Comparison of ENCODE assay signal across 12 cellular contexts in the genomic region with DNA sequence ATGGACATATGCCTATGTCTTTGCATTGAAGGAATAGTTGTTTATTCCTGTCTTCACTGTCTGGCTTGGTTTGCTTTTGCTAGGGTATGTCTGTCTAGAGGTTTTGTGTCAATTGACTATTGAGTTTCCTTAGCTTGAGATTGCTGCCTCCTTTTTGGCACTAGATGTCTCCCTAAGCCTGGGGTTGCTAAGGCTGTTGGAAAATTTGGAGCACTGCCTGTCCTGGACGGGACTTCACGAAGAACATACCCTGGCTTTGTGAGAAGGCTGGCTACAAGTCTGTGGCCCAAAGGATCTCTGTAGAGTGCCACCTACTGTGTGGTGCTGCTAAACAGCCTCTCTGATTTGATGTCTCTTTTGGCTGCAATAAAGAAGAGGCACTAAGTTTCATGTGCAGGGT.
DNase-seq lines count a peak whose midpoint lies in the region; ATAC-seq and TF ChIP-seq lines count a peak whose summit lies in the region.
"Had no signal": no experiment of that assay in that cellular context is flagged by ENCODE, and none has a peak within 500 bp of the region (broad histone marks: within the 10 kb centered on the region; RNA-seq: fewer than 3 reads in every experiment).

No MANE protein-coding gene starts in this region.

- H3K4me1 ChIP-seq in cardiac muscle cell (ENCODE audit: low read depth) (no peaks in the 10 kb centered on the region), testis (no peaks in the 10 kb centered on the region), suprapubic skin (no peaks in the 10 kb centered on the region)
- H3K4me1 ChIP-seq: vagina had no signal

- no peaks in the 10 kb centered on the region for H3K9me3 ChIP-seq in cardiac muscle cell (ENCODE audit: low read depth)
- no peaks in the 10 kb centered on the region for H3K9me3 ChIP-seq in SK-N-MC (ENCODE audit: low read depth, low read length)
- H3K9me3 ChIP-seq in testis = no peaks in the 10 kb centered on the region
- H3K9me3 ChIP-seq in suprapubic skin = no peaks in the 10 kb centered on the region
- H3K9me3 ChIP-seq: vagina had no signal

- TF ChIP-seq EP300 in suprapubic skin (IDR thresholded peaks at IDR 0.05) = no peak

- no peak overlapping the region for H3K9ac ChIP-seq in SK-N-MC (ENCODE audit: insufficient read length)

- no peak overlapping the region for H3K4me3 Mint-ChIP-seq in activated CD8-positive, alpha-beta T cell treated with anti-CD3 and anti-CD28 coated beads for 36 hours

- peaks cover 1% of the 10 kb centered on the region for H3K27me3 Mint-ChIP-seq in activated CD8-positive, alpha-beta T cell treated with anti-CD3 and anti-CD28 coated beads for 36 hours

- no peak for ATAC-seq in left cardiac atrium
- no peak for ATAC-seq in activated CD8-positive, alpha-beta T cell treated with anti-CD3 and anti-CD28 coated beads for 36 hours

- DNase-seq in cardiac muscle cell (ENCODE audit: low read depth in 1 of 2, low spot score in 1 of 2) = peak; percentile 10 to 34
- no peak for DNase-seq in left cardiac atrium
- peak; percentile 37 for DNase-seq in SK-N-MC (ENCODE audit: low read depth, low spot score)
- DNase-seq in iPS DF 19.7 (ENCODE audit: low read depth, low spot score) = peak; percentile 38
- DNase-seq in testis = peak; percentile 50
- DNase-seq in activated CD8-positive, alpha-beta T cell treated with anti-CD3 and anti-CD28 coated beads for 36 hours = no peak
- no peak for DNase-seq in NOMO-1 treated with dmso at 0.1 percent for 144 hours (lab: John Stamatoyannopoulos, UW; ENCODE audit: unreplicated experiment)
- no peak for DNase-seq in suprapubic skin (ENCODE audit: low spot score in 2 of 2)
- DNase-seq: amniotic stem cell, NCI-H187 treated with DMSO at 0.1 percent for 48 hours had no signal

- no peak overlapping the region for H3K27ac ChIP-seq in cardiac muscle cell
- H3K27ac ChIP-seq in SK-N-MC = no peak overlapping the region
- no peak overlapping the region for H3K27ac ChIP-seq in testis
- no peak overlapping the region for H3K27ac ChIP-seq in suprapubic skin
- H3K27ac ChIP-seq: epithelial cell of prostate, vagina had no signal

- H3K27ac Mint-ChIP-seq in activated CD8-positive, alpha-beta T cell treated with anti-CD3 and anti-CD28 coated beads for 36 hours = no peak overlapping the region

- H3K9me3 Mint-ChIP-seq in activated CD8-positive, alpha-beta T cell treated with anti-CD3 and anti-CD28 coated beads for 36 hours = no peaks in the 10 kb centered on the region

- 34% methylated on average over 2 of the region's 2 CpGs; no CpG with 5 or more reads in 1 of the 2 donors for WGBS in testis, 2 donors
- 6% methylated on average over 2 of the region's 2 CpGs for WGBS in suprapubic skin

- no peaks in the 10 kb centered on the region for H3K36me3 Mint-ChIP-seq in activated CD8-positive, alpha-beta T cell treated with anti-CD3 and anti-CD28 coated beads for 36 hours (ENCODE audit: low read depth)

- TF ChIP-seq CTCF in cardiac muscle cell (IDR thresholded peaks at IDR 0.05; ENCODE audit: low read depth, low read length) = no peak
- TF ChIP-seq CTCF in testis (IDR thresholded peaks at IDR 0.05) = no peak
- TF ChIP-seq CTCF in activated CD8-positive, alpha-beta T cell treated with anti-CD3 and anti-CD28 coated beads for 36 hours (IDR thresholded peaks at IDR 0.05) = no peak
- TF ChIP-seq CTCF in suprapubic skin (IDR thresholded peaks at IDR 0.05) = no peak

- H3K4me3 ChIP-seq in cardiac muscle cell (no peak overlapping the region), SK-N-MC (no peak overlapping the region), testis (no peak overlapping the region), suprapubic skin (no peak overlapping the region)
- H3K4me3 ChIP-seq: vagina had no signal

- intact Hi-C loops in left cardiac atrium (cut with DNase I) (loop anchor here in 1 of 2 donors (5.0 kb wide), 1 partner anchor 308 kb away; no protein-coding TSS in a partner anchor), testis (cut with DNase I; ENCODE audit: low total_unique reads) (no loop called here)
- intact Hi-C loops in activated CD8-positive, alpha-beta T cell treated with anti-CD3 and anti-CD28 coated beads for 36 hours (cut with micrococcal nuclease) = loop anchor here (10.0 kb wide), 1 partner anchor 306 kb away; no protein-coding TSS in a partner anchor

- H3K4me1 Mint-ChIP-seq in activated CD8-positive, alpha-beta T cell treated with anti-CD3 and anti-CD28 coated beads for 36 hours (ENCODE audit: low read depth) = no peaks in the 10 kb centered on the region

- POLR2A ChIA-PET in activated CD8-positive, alpha-beta T cell treated with anti-CD3 and anti-CD28 coated beads for 36 hours (lab: Charles Lee) = no interaction called here

- CTCF ChIA-PET in activated CD8-positive, alpha-beta T cell treated with anti-CD3 and anti-CD28 coated beads for 36 hours (lab: Charles Lee) = interaction anchor here (1.0 to 1.7 kb wide), 3 partner anchors 23 to 311 kb away, joined by 3 to 6 read pairs (median 3); no protein-coding TSS in a partner anchor

- H3K36me3 ChIP-seq in cardiac muscle cell (no peaks in the 10 kb centered on the region), SK-N-MC (ENCODE audit: insufficient read depth, low read length) (no peaks in the 10 kb centered on the region), testis (ENCODE audit: low read depth, missing control alignments) (no peaks in the 10 kb centered on the region), suprapubic skin (no peaks in the 10 kb centered on the region)
- H3K36me3 ChIP-seq: vagina had no signal

- TF ChIP-seq POLR2A in testis (IDR thresholded peaks at IDR 0.05) = no peak
- no peak for TF ChIP-seq POLR2A in suprapubic skin (IDR thresholded peaks at IDR 0.05)

- H3K27me3 ChIP-seq in cardiac muscle cell (no peaks in the 10 kb centered on the region), testis (no peaks in the 10 kb centered on the region), suprapubic skin (no peaks in the 10 kb centered on the region)
- H3K27me3 ChIP-seq: vagina had no signal

Comparison
In these comparisons a context has a peak if more than half of its experiments do, and no peak if none do; other contexts are left out.
1. DNase-seq: peak in cardiac muscle cell (2 of 2), SK-N-MC (single experiment), iPS DF 19.7 (single experiment) and testis (single experiment); none in left cardiac atrium (single experiment), activated CD8-positive, alpha-beta T cell treated with anti-CD3 and anti-CD28 coated beads for 36 hours (single experiment), NOMO-1 treated with dmso at 0.1 percent for 144 hours (single experiment) and suprapubic skin (0 of 2).